ENCODE assay signal across 8 cellular contexts in the genomic region with DNA sequence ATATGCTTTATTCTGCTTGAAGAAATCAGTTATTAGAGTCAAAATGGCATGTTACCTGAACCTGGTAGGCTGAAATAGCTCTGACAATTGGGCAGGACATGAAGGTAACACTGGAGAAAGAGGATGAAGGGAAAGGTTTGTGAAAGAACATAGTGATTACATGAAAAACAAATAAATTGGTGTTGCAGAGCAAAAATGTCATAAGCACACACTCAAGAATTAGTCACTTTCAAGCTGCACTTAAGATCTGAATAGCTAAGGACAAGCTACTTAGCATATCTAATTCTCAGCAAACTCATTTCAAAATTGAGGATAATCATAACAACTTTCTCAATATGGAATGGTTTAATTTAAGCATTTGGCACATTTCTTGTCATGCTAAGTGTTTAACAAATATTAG.
"Had no signal": no experiment of that assay in that cellular context is flagged by ENCODE, and none has a peak within 500 bp of the region (broad histone marks: within the 10 kb centered on the region; RNA-seq: fewer than 3 reads in every experiment).

No MANE protein-coding gene starts in this region.

- H3K9me3 ChIP-seq: HAP-1 had no signal

- H3K27ac ChIP-seq: GM23248, HL-60 had no signal

- ATAC-seq: HCT116 had no signal

- H3K36me3 ChIP-seq: HAP-1 had no signal

- DNase-seq: GM23248, GOT3, H7, HFFc6, KBM-7 had no signal

- H3K4me3 ChIP-seq: GM23248, HAP-1 had no signal
